In genomic region chr7:36303202-36304098, GRCh38 we compare ENCODE assay signal across 9 cellular contexts.
DNase-seq lines count a peak whose midpoint lies in the region; ATAC-seq and TF ChIP-seq lines count a peak whose summit lies in the region.
"Had no signal": no experiment of that assay in that cellular context is flagged by ENCODE, and none has a peak within 500 bp of the region (broad histone marks: within the 10 kb centered on the region; RNA-seq: fewer than 3 reads in every experiment).

No MANE protein-coding gene starts in this region.

- no peak for TF ChIP-seq CTCF in BJ (IDR thresholded peaks at IDR 0.05; ENCODE audit: insufficient read depth, low read depth, low read length)
- no peak for TF ChIP-seq CTCF in stomach (IDR thresholded peaks at IDR 0.05)

- H3K27me3 Mint-ChIP-seq in activated naive CD4-positive, alpha-beta T cell treated with anti-CD3 and anti-CD28 coated beads for 36 hours (ENCODE audit: low read depth): no peaks in the 10 kb centered on the region
- H3K27me3 Mint-ChIP-seq: stimulated activated naive CD8-positive, alpha-beta T cell treated with anti-CD3 and anti-CD28 coated beads, Interleukin-15, Interleukin-2, amounts not matched to agents 100 ng/mL and 50 ng/mL, for 24 hours had no signal

- H3K4me3 Mint-ChIP-seq in activated naive CD4-positive, alpha-beta T cell treated with anti-CD3 and anti-CD28 coated beads for 36 hours: no peak overlapping the region
- H3K4me3 Mint-ChIP-seq: stimulated activated naive CD8-positive, alpha-beta T cell treated with anti-CD3 and anti-CD28 coated beads, Interleukin-15, Interleukin-2, amounts not matched to agents 100 ng/mL and 50 ng/mL, for 24 hours had no signal

- no peaks in the 10 kb centered on the region for H3K9me3 ChIP-seq in stomach

- no peaks in the 10 kb centered on the region for H3K9me3 Mint-ChIP-seq in activated naive CD4-positive, alpha-beta T cell treated with anti-CD3 and anti-CD28 coated beads for 36 hours
- H3K9me3 Mint-ChIP-seq: stimulated activated naive CD8-positive, alpha-beta T cell treated with anti-CD3 and anti-CD28 coated beads, Interleukin-15, Interleukin-2, amounts not matched to agents 100 ng/mL and 50 ng/mL, for 24 hours had no signal

- no peaks in the 10 kb centered on the region; the same call in 1 of the 2 replicates for H3K27me3 ChIP-seq in BJ (ENCODE audit: control insufficient read depth, insufficient read depth, low read length)
- no peaks in the 10 kb centered on the region for H3K27me3 ChIP-seq in stomach

- peak; percentile 22 for TF ChIP-seq EP300 in stomach (IDR thresholded peaks at IDR 0.05)

- no peaks in the 10 kb centered on the region for H3K4me1 Mint-ChIP-seq in activated naive CD4-positive, alpha-beta T cell treated with anti-CD3 and anti-CD28 coated beads for 36 hours (ENCODE audit: low read depth)

- POLR2A ChIA-PET in BJ (lab: Charles Lee): no interaction called here

- TF ChIP-seq POLR2A in stomach (IDR thresholded peaks at IDR 0.05): no peak

- no peak overlapping the region for H3K4me3 ChIP-seq in BJ (ENCODE audit: low read depth, low read length)
- no peak overlapping the region for H3K4me3 ChIP-seq in stomach

- no peak for ATAC-seq in HG03280 (IDR thresholded peaks at IDR 0.05; ENCODE audit: unreplicated experiment)

- H3K4me1 ChIP-seq in stomach: peaks cover 24 to 56% (median 40%) of the 10 kb centered on the region in 4 donors

- no peaks in the 10 kb centered on the region for H3K36me3 Mint-ChIP-seq in activated naive CD4-positive, alpha-beta T cell treated with anti-CD3 and anti-CD28 coated beads for 36 hours (ENCODE audit: low read depth)

- no peak overlapping the region for H3K27ac Mint-ChIP-seq in activated naive CD4-positive, alpha-beta T cell treated with anti-CD3 and anti-CD28 coated beads for 36 hours
- H3K27ac Mint-ChIP-seq: stimulated activated naive CD8-positive, alpha-beta T cell treated with anti-CD3 and anti-CD28 coated beads, Interleukin-15, Interleukin-2, amounts not matched to agents 100 ng/mL and 50 ng/mL, for 24 hours had no signal

- intact Hi-C loops in stomach (cut with DNase I; ENCODE audit: low total_unique reads): no loop called here
- intact Hi-C loops in activated naive CD4-positive, alpha-beta T cell treated with anti-CD3 and anti-CD28 coated beads for 36 hours (cut with micrococcal nuclease): no loop called here

- 28 to 41% (median 30%) methylated on average over 8 of the region's 8 CpGs for WGBS in stomach, 5 donors

- H3K27ac ChIP-seq in stomach: peak overlapping the region; percentile 22 to 74 (median 63)

- DNase-seq in BJ (ENCODE audit: low read depth) (peak; percentile 87), NCI-H1092 treated with DMSO at 0.1 percent for 48 hours (lab: John Stamatoyannopoulos, UW) (peak; percentile 95), anterior cingulate cortex (lab: John Stamatoyannopoulos, UW) (peak in 55 of 58 donors; percentile 9 to 96 (median 66)), hippocampal formation (lab: John Stamatoyannopoulos, UW) (peak; percentile 49 to 77), stomach (peak; percentile 78)
- DNase-seq in activated naive CD4-positive, alpha-beta T cell treated with anti-CD3 and anti-CD28 coated beads for 36 hours: no peak
- no peak for DNase-seq in activated naive CD4-positive, alpha-beta T cell treated with Interleukin-2 at 50 U/mL for 16 hours

- H3K36me3 ChIP-seq in BJ (ENCODE audit: control insufficient read depth, insufficient read depth, low read length): no peaks in the 10 kb centered on the region
- H3K36me3 ChIP-seq in stomach: peaks cover 0 to 22% (median 17%) of the 10 kb centered on the region in 4 donors

- CTCF ChIA-PET in BJ (lab: Yijun Ruan, JAX): interaction anchor here (0.8 to 8.6 kb wide), 5 partner anchors 11 to 318 kb away, joined by 4 to 86 read pairs (median 32); no protein-coding TSS in a partner anchor
- CTCF ChIA-PET in activated naive CD4-positive, alpha-beta T cell treated with anti-CD3 and anti-CD28 coated beads for 36 hours (lab: Charles Lee): interaction anchor here (1.1 kb wide), 1 partner anchor 11 kb away, joined by 3 read pairs; no protein-coding TSS in a partner anchor

Comparison
In these comparisons a context has a peak if more than half of its experiments do, and no peak if none do; other contexts are left out.
1. DNase-seq: peak in BJ (single experiment), NCI-H1092 treated with DMSO at 0.1 percent for 48 hours (single experiment), anterior cingulate cortex (55 of 58), hippocampal formation (2 of 2) and stomach (single experiment); none in activated naive CD4-positive, alpha-beta T cell treated with anti-CD3 and anti-CD28 coated beads for 36 hours (single experiment) and activated naive CD4-positive, alpha-beta T cell treated with Interleukin-2 at 50 U/mL for 16 hours (single experiment).